In genomic region chr12:12240671-12241345, GRCh38 we compare ENCODE assay signal across 14 cellular contexts. TPM values are rescaled to one million over a fixed set of nuclear protein-coding genes. Genes with fewer than 3 reads are reported as not detected.
DNase-seq lines count a peak whose midpoint lies in the region; ATAC-seq, FAIRE-seq and TF ChIP-seq lines count a peak whose summit lies in the region.
"Had no signal": no experiment of that assay in that cellular context is flagged by ENCODE, and none has a peak within 500 bp of the region (broad histone marks: within the 10 kb centered on the region; RNA-seq: fewer than 3 reads in every experiment).

No MANE protein-coding gene starts in this region.

- intact Hi-C loops in IMR-90 (cut with micrococcal nuclease) (no loop called here), dorsolateral prefrontal cortex (cut with DNase I) (no loop called here), posterior vena cava (cut with DNase I) (no loop called here)

- 74% methylated on average over 5 of the region's 5 CpGs for WGBS in A549 (ENCODE audit: missing lambda C conversion rate)
- WGBS in IMR-90 (ENCODE audit: extremely low coverage in 2 of 2, insufficient read length in 1 of 2), 2 experiments: 80% methylated on average over 1 of the region's 5 CpGs; no CpG with 5 or more reads in 1 of the 2 experiments
- WGBS in mesenchymal stem cell: 71% methylated on average over 4 of the region's 5 CpGs

- H2AFZ ChIP-seq in IMR-90 (replicated peaks; ENCODE audit: low read length, poor library complexity) (no peak overlapping the region), mesenchymal stem cell (ENCODE audit: low read depth, low read length) (no peak overlapping the region)

- H2AK9ac ChIP-seq in IMR-90 (replicated peaks; ENCODE audit: low read depth, low read length, poor library complexity): no peak overlapping the region

- H2BK12ac ChIP-seq in mesenchymal stem cell (ENCODE audit: low read length in 2 of 2): no peak overlapping the region

- TF ChIP-seq CTCF in A549 (IDR thresholded peaks at IDR 0.05) (no peak), IMR-90 (conservative IDR thresholded peaks at IDR 0.05; ENCODE audit: low read depth, low read length) (no peak), dorsolateral prefrontal cortex (IDR thresholded peaks at IDR 0.05 in 54 of 56, conservative IDR thresholded peaks at IDR 0.05 in 2 of 56; ENCODE audit: low read depth in 1 of 56, partially characterized antibody in 56 of 56) (peak in 4 of 56 donors; percentile 15 to 34 (median 17))

- peaks cover 2% of the 10 kb centered on the region for H3K9me1 ChIP-seq in IMR-90 (ENCODE audit: insufficient read depth, low read length)

- no peak overlapping the region for H2BK120ac ChIP-seq in IMR-90 (ENCODE audit: low read depth, low read length)
- no peak overlapping the region for H2BK120ac ChIP-seq in mesenchymal stem cell (ENCODE audit: low read depth, low read length)

- H3K36me3 ChIP-seq in IMR-90 (ENCODE audit: control insufficient read depth, insufficient read depth, low read length) (no peaks in the 10 kb centered on the region; the same call in 1 of the 2 replicates), mesenchymal stem cell (ENCODE audit: control insufficient read depth in 1 of 2, insufficient read depth in 2 of 2, low read depth in 1 of 2, low read length in 2 of 2) (no peaks in the 10 kb centered on the region)

- H3K79me1 ChIP-seq in IMR-90 (ENCODE audit: low read depth in 1 of 2, low read length in 2 of 2): peaks cover 9 to 60% of the 10 kb centered on the region in 2 experiments
- peaks cover 13% of the 10 kb centered on the region for H3K79me1 ChIP-seq in mesenchymal stem cell (replicated peaks; ENCODE audit: low read length, poor library complexity, severe bottlenecking)

- H2BK20ac ChIP-seq in IMR-90 (ENCODE audit: low read depth, low read length): no peak overlapping the region

- peaks cover 29% of the 10 kb centered on the region for H4K20me1 ChIP-seq in IMR-90 (ENCODE audit: insufficient read depth, low read length)

- TF ChIP-seq POLR2A in A549 (IDR thresholded peaks at IDR 0.05; ENCODE audit: low read length) (no peak), IMR-90 (IDR thresholded peaks at IDR 0.05; ENCODE audit: low read depth, low read length) (no peak)

- ATAC-seq in A549: peak in 1 of 2 experiments; percentile 79; a peak in 3 of 6 replicates
- ATAC-seq in IMR-90 (ENCODE audit: low read depth): no peak
- no peak for ATAC-seq in HG02571 (IDR thresholded peaks at IDR 0.05; ENCODE audit: unreplicated experiment)
- ATAC-seq in left lobe of liver: no peak
- ATAC-seq: esophagus mucosa; stimulated activated naive B cell treated with anti-CD40 and anti-IgM and Interleukin-4, amounts not matched to agents 10 μg/mL and 1 μg/mL and 100 μg/mL, for 72 hours had no signal

- no peak for TF ChIP-seq EP300 in A549 (IDR thresholded peaks at IDR 0.05)

- H3K4ac ChIP-seq in IMR-90 (ENCODE audit: low read depth, low read length): no peak overlapping the region
- H3K4ac ChIP-seq in mesenchymal stem cell (ENCODE audit: low read depth in 1 of 2, low read length in 2 of 2): no peak overlapping the region

- BruUV-seq in IMR-90 (replicated peaks; lab: Mats Ljungman, UMichigan): no TSS peak

- no peak overlapping the region for H3K4me3 ChIP-seq in A549
- H3K4me3 ChIP-seq in IMR-90 (ENCODE audit: insufficient read depth, low read depth, low read length): no peak overlapping the region
- peak overlapping the region in 47 of 59 donors; percentile 1 to 75 (median 37) for H3K4me3 ChIP-seq in dorsolateral prefrontal cortex
- peak overlapping the region in 1 of 2 experiments; percentile 17 for H3K4me3 ChIP-seq in mesenchymal stem cell (ENCODE audit: insufficient read depth in 1 of 2, low read depth in 1 of 2, low read length in 2 of 2)

- CTCF ChIA-PET in A549 (lab: Yijun Ruan, JAX) (interaction anchor here (0.7 to 1.4 kb wide), 4 partner anchors 12 to 87 kb away, joined by 3 to 4 read pairs (median 4); no protein-coding TSS in a partner anchor), IMR-90 (lab: Yijun Ruan, JAX) (no interaction called here)

- H4K8ac ChIP-seq in IMR-90 (ENCODE audit: low read depth in 2 of 2, low read length in 2 of 2): no peak overlapping the region
- H4K8ac ChIP-seq in mesenchymal stem cell (ENCODE audit: low read length): no peak overlapping the region

- H4K5ac ChIP-seq in IMR-90 (ENCODE audit: low read depth, low read length): no peak overlapping the region

- H3K18ac ChIP-seq in IMR-90 (ENCODE audit: low read depth, low read length): no peak overlapping the region
- no peak overlapping the region for H3K18ac ChIP-seq in mesenchymal stem cell (ENCODE audit: low read depth in 1 of 2, low read length in 2 of 2)

- H3K56ac ChIP-seq in IMR-90 (ENCODE audit: extremely low read depth, insufficient read depth, low read length): no peak overlapping the region

- H2BK15ac ChIP-seq in IMR-90 (ENCODE audit: low read depth, low read length): no peak overlapping the region
- H2BK15ac ChIP-seq in mesenchymal stem cell (ENCODE audit: low read depth, poor library complexity, severe bottlenecking): no peak overlapping the region

- FAIRE-seq in A549 (lab: Jason Lieb, UNC): no peak

- in situ Hi-C loops in IMR-90 (cut with MboI; ENCODE audit: low sequenced_read_pairs): no loop called here

- H3K4me1 ChIP-seq in A549: peaks cover 36% of the 10 kb centered on the region
- peaks cover 2% of the 10 kb centered on the region for H3K4me1 ChIP-seq in IMR-90 (ENCODE audit: control insufficient read depth, insufficient read depth, low read length)
- peaks cover 1% of the 10 kb centered on the region for H3K4me1 ChIP-seq in mesenchymal stem cell (ENCODE audit: control insufficient read depth, insufficient read depth, low read depth, low read length)

- H3K9me3 ChIP-seq in A549 (no peaks in the 10 kb centered on the region), IMR-90 (ENCODE audit: control insufficient read depth, insufficient read depth, low read length) (no peaks in the 10 kb centered on the region), mesenchymal stem cell (ENCODE audit: control insufficient read depth, low read length) (no peaks in the 10 kb centered on the region)
- H3K9me3 ChIP-seq: BE2C had no signal

- dilution Hi-C loops in IMR-90 (cut with HindIII; ENCODE audit: low sequenced_read_pairs, unreplicated experiment): no loop called here

- POLR2A ChIA-PET in A549 (lab: Yijun Ruan, JAX) (no interaction called here), IMR-90 (lab: Charles Lee; ENCODE audit: unreplicated experiment) (no interaction called here)

- no peak overlapping the region for H4K91ac ChIP-seq in IMR-90 (ENCODE audit: insufficient read depth, low read depth, low read length)
- no peak overlapping the region for H4K91ac ChIP-seq in mesenchymal stem cell (ENCODE audit: low read length)

- H2BK5ac ChIP-seq in IMR-90 (ENCODE audit: low read depth, low read length, poor library complexity, severe bottlenecking) (no peak overlapping the region), mesenchymal stem cell (ENCODE audit: low read depth, low read length, poor library complexity, severe bottlenecking) (no peak overlapping the region)

- no peak for TF ChIP-seq RAD21 in A549 (conservative IDR thresholded peaks at IDR 0.05 in 1 of 2, IDR thresholded peaks at IDR 0.05 in 1 of 2)
- TF ChIP-seq RAD21 in IMR-90 (IDR thresholded peaks at IDR 0.05; ENCODE audit: low read length): no peak

- no peaks in the 10 kb centered on the region for H3K27me3 ChIP-seq in IMR-90 (ENCODE audit: control insufficient read depth, insufficient read depth, low read length)
- H3K27me3 ChIP-seq in dorsolateral prefrontal cortex: no peaks in the 10 kb centered on the region
- H3K27me3 ChIP-seq in mesenchymal stem cell (ENCODE audit: control insufficient read depth in 1 of 2, insufficient read depth in 1 of 2, low read length in 2 of 2): no peaks in the 10 kb centered on the region
- H3K27me3 ChIP-seq: BE2C had no signal

- peak overlapping the region; percentile 29 for H3K23ac ChIP-seq in IMR-90 (ENCODE audit: low read depth, low read length)
- H3K23ac ChIP-seq in mesenchymal stem cell (ENCODE audit: low read length in 2 of 2): no peak overlapping the region

- H3K27ac ChIP-seq in A549 (no peak overlapping the region), IMR-90 (ENCODE audit: insufficient read depth, low read length) (no peak overlapping the region), dorsolateral prefrontal cortex (peak overlapping the region in 57 of 59 donors; percentile 18 to 92 (median 78)), mesenchymal stem cell (ENCODE audit: low read length, poor library complexity, severe bottlenecking) (no peak overlapping the region)

- peak overlapping the region; percentile 27 for H3K4me2 ChIP-seq in A549
- H3K4me2 ChIP-seq in IMR-90 (ENCODE audit: low read depth, low read length): peak overlapping the region; percentile 11; the same call in 1 of the 2 replicates
- no peak overlapping the region for H3K4me2 ChIP-seq in mesenchymal stem cell (ENCODE audit: low read length, poor library complexity, severe bottlenecking)

- no peak overlapping the region for H3K14ac ChIP-seq in IMR-90 (replicated peaks; ENCODE audit: low read depth, low read length)
- H3K14ac ChIP-seq in mesenchymal stem cell (ENCODE audit: low read length in 2 of 2): no peak overlapping the region

- H2AK5ac ChIP-seq in IMR-90 (ENCODE audit: low read depth, low read length) (no peak overlapping the region), mesenchymal stem cell (ENCODE audit: low read length, severe bottlenecking) (no peak overlapping the region)

- H3K9ac ChIP-seq in IMR-90 (ENCODE audit: low read depth, low read length) (no peak overlapping the region), mesenchymal stem cell (ENCODE audit: low read length) (peak overlapping the region; percentile 53)

- DNase-seq in A549 (ENCODE audit: low read depth in 1 of 2, low spot score in 1 of 2): peak in 1 of 2 experiments; percentile 21
- peak; percentile 66 for DNase-seq in IMR-90
- DNase-seq in dorsolateral prefrontal cortex: peak in 1 of 10 donors; percentile 26
- peak; percentile 33 for DNase-seq in mesenchymal stem cell
- DNase-seq in posterior vena cava (ENCODE audit: low spot score): no peak
- DNase-seq in NCI-H146 treated with DMSO at 0.1 percent for 48 hours (lab: John Stamatoyannopoulos, UW; ENCODE audit: unreplicated experiment): no peak
- no peak for DNase-seq in left lobe of liver (ENCODE audit: low spot score)
- DNase-seq: activated CD4-positive, alpha-beta T cell treated with anti-CD3 and anti-CD28 coated beads, Interleukin-2, amount 50 U/mL, for 4 hours; activated naive CD4-positive, alpha-beta T cell treated with anti-CD3 and anti-CD28 coated beads, Interleukin-2, amount 10 ng/mL, durations not matched to agents 7 days and 5 days; BE2C; mesendoderm; stimulated activated naive B cell treated with anti-CD40 and anti-IgM and Interleukin-4, amounts not matched to agents 10 μg/mL and 1 μg/mL and 100 μg/mL, for 72 hours had no signal

RNA-seq across cellular contexts. Expression of gene LRP6, which starts 26.0 kb away (rescaled TPM):
- polyA plus RNA-seq in A549 (2011; rRNA removed) (50.3 and 63.0 TPM in 2 replicates), A549 (2017; fragmentation: RNase III; extraction: RNeasy Plus Mini Kit Qiagen cat#74134 plus additional on column Dnase treatment) (23.3 to 26.6 TPM (median 26.6 TPM) in 3 replicates), IMR-90 (2012; rRNA removed) (14.2 and 18.5 TPM in 2 replicates)
- 30.3 and 36.7 TPM in 2 replicates for polyA plus RNA-seq in A549 (2012; cell fraction: cytosol; rRNA removed)
- polyA plus RNA-seq in A549 (2012; cell fraction: nucleus; rRNA removed): 38.3 and 49.0 TPM in 2 replicates
- polyA minus RNA-seq in A549 (2011; rRNA and poly(A)+ RNA removed): 369 and 423 TPM in 2 replicates
- total RNA-seq in IMR-90 (2012; rRNA removed) (32.1 and 41.4 TPM in 2 replicates), dorsolateral prefrontal cortex (10 to 100 TPM; 25.9 to 64.7 (median 42.9) TPM), posterior vena cava (10 to 100 TPM; 27.7 to 29.3 TPM), left lobe of liver (36.3 TPM)
- polyA plus RNA-seq in IMR-90 (2012; cell fraction: cytosol; rRNA removed): 4.7 and 5.9 TPM in 2 replicates
- 9.9 and 27.4 TPM in 2 replicates for polyA plus RNA-seq in IMR-90 (2012; cell fraction: nucleus; rRNA removed; ENCODE audit: low replicate concordance)
- 20.2 TPM for polyA plus RNA-seq in mesenchymal stem cell (2013, experiment 1 of 2)
- 16.9 TPM for polyA plus RNA-seq in mesenchymal stem cell (2013, experiment 2 of 2)

Comparison
In these comparisons a context has a peak if more than half of its experiments do, and no peak if none do; other contexts are left out.
1. DNase-seq: peak in IMR-90 (single experiment) and mesenchymal stem cell (single experiment); none in posterior vena cava (single experiment), NCI-H146 treated with DMSO at 0.1 percent for 48 hours (single experiment) and left lobe of liver (single experiment).
2. H3K27ac ChIP-seq: peak in dorsolateral prefrontal cortex (57 of 59); none in A549 (0 of 2), IMR-90 (single experiment) and mesenchymal stem cell (single experiment).
3. H3K4me3 ChIP-seq: peak in dorsolateral prefrontal cortex (47 of 59); none in A549 (single experiment) and IMR-90 (single experiment).